ENCODE assay signal across 33 cellular contexts in the genomic region with DNA sequence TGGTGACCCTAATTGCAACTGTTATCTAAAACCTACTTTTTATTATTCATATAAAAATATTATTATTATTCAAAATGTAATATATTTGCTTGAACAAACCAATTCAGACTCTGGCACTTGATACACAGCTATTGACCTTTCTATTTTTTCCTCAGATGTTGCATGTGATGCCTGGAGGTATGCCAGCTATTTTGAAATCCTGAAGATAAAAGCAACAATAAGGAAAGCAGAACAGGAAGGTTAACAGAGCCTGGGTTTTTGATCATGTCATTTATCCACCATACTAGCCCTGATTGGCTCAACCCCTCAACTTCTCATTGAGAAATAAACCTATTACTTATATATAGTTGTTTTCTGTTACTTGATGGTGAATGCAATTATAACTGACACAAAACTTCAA.
DNase-seq lines count a peak whose midpoint lies in the region; ATAC-seq, FAIRE-seq and TF ChIP-seq lines count a peak whose summit lies in the region.
"Had no signal": no experiment of that assay in that cellular context is flagged by ENCODE, and none has a peak within 500 bp of the region (broad histone marks: within the 10 kb centered on the region; RNA-seq: fewer than 3 reads in every experiment).

No MANE protein-coding gene starts in this region.

- H3F3A ChIP-seq in smooth muscle cell (ENCODE audit: low read depth), result no peaks in the 10 kb centered on the region

- H3K4me3 ChIP-seq in endothelial cell of umbilical vein (replicated peaks in 1 of 3; ENCODE audit: insufficient read depth in 1 of 3, low read depth in 1 of 3, low read length in 3 of 3) (no peak overlapping the region), left lung (no peak overlapping the region), smooth muscle cell (no peak overlapping the region)
- H3K4me3 ChIP-seq: esophagus squamous epithelium, sigmoid colon, SJSA1, upper lobe of right lung had no signal

- intact Hi-C loops in endothelial cell of umbilical vein (cut with micrococcal nuclease) (no loop called here), left lung (cut with DNase I) (no loop called here), Right ventricle myocardium superior (cut with DNase I) (no loop called here)

- POLR2A ChIA-PET in endothelial cell of umbilical vein (lab: Charles Lee), result no interaction called here

- H3K9me3 ChIP-seq in endothelial cell of umbilical vein (replicated peaks; ENCODE audit: control insufficient read depth, insufficient read depth, low read length) (no peaks in the 10 kb centered on the region), left lung (no peaks in the 10 kb centered on the region), smooth muscle cell (replicated peaks; ENCODE audit: low read depth) (no peaks in the 10 kb centered on the region)
- H3K9me3 ChIP-seq: esophagus squamous epithelium, sigmoid colon, SJSA1, upper lobe of right lung had no signal

- DNase-seq in NCI-H2227 treated with DMSO at 0.1 percent for 48 hours (lab: John Stamatoyannopoulos, UW), result peak; percentile 1
- no peak for DNase-seq in NCI-H2227 (lab: John Stamatoyannopoulos, UW; ENCODE audit: unreplicated experiment)
- DNase-seq in endothelial cell of umbilical vein (ENCODE audit: low read depth, low spot score), result peak; percentile 5
- DNase-seq in left lung, result no peak
- no peak for DNase-seq in smooth muscle cell (lab: John Stamatoyannopoulos, UW; ENCODE audit: unreplicated experiment)
- DNase-seq in Right ventricle myocardium superior, result no peak
- no peak for DNase-seq in GM13977 (ENCODE audit: low spot score)
- DNase-seq in HTR-8/SVneo (ENCODE audit: insufficient read length, low spot score), result no peak
- DNase-seq: activated B cell treated with CpG ODN at 0.5 μM for 24 hours; activated CD4-positive, alpha-beta T cell treated with anti-CD3 and anti-CD28 coated beads, Interleukin-2, amount 50 U/mL, for 1 hour; activated naive CD8-positive, alpha-beta T cell treated with anti-CD3 and anti-CD28 coated beads, Interleukin-2, amount 50 U/mL, for 24 hours; activated T-cell treated with anti-CD3 and anti-CD28 coated beads, Interleukin-2, amount 50 U/mL, for 72 hours; cerebellar nuclear complex; DMS79; esophagus squamous epithelium; GDM1; hypothalamus; NCI-H1436; NCI-H2081 treated with DMSO at 0.1 percent for 48 hours; NCI-H446; NCI-H774; posterior cingulate gyrus; sigmoid colon; stimulated activated CD4-positive, alpha-beta T cell treated with anti-CD3 and anti-CD28 coated beads, Interleukin-15, amount 100 ng/mL, for 24 hours; stimulated activated CD4-positive, alpha-beta T cell treated with anti-CD3 and anti-CD28 coated beads, Interleukin-4, amount 100 ng/mL, for 4 hours; substantia nigra; upper lobe of right lung had no signal

- ATAC-seq in left lung (peak; percentile 41), Right ventricle myocardium superior (ENCODE audit: poor library complexity) (no peak)
- ATAC-seq: activated naive CD8-positive, alpha-beta T cell treated with anti-CD3 and anti-CD28 coated beads, Interleukin-2, amount 50 U/mL, for 24 hours; activated T-cell treated with anti-CD3 and anti-CD28 coated beads, Interleukin-2, amount 50 U/mL, for 72 hours; HCT116; left lobe of liver; stimulated activated effector memory CD8-positive, alpha-beta T cell treated with anti-CD3 and anti-CD28 coated beads, Interleukin-12 subunit alpha, Interleukin-12 subunit beta, amount 100 ng/mL, for 72 hours; upper lobe of right lung had no signal

- CTCF ChIA-PET in endothelial cell of umbilical vein (lab: Charles Lee), result no interaction called here

- H3K9me1 ChIP-seq in endothelial cell of umbilical vein (replicated peaks; ENCODE audit: control insufficient read depth, extremely low read depth, insufficient read depth, low read length), result no peaks in the 10 kb centered on the region

- H4K20me1 ChIP-seq in endothelial cell of umbilical vein (replicated peaks; ENCODE audit: control insufficient read depth, extremely low read depth, insufficient read depth, low read length) (no peaks in the 10 kb centered on the region), smooth muscle cell (ENCODE audit: low read depth) (no peaks in the 10 kb centered on the region)

- H3K4me2 ChIP-seq in endothelial cell of umbilical vein (ENCODE audit: insufficient read depth, low read length), result no peak overlapping the region
- H3K4me2 ChIP-seq in smooth muscle cell, result peak overlapping the region; percentile 6
- H3K4me2 ChIP-seq: KMS-11 had no signal

- dilution Hi-C loops in endothelial cell of umbilical vein (cut with MboI; ENCODE audit: extremely low pct_ligation_motif_present, low sequenced_read_pairs), result no loop called here

- H3K36me3 ChIP-seq in endothelial cell of umbilical vein (ENCODE audit: control insufficient read depth in 2 of 2, extremely low read depth in 1 of 2, insufficient read depth in 2 of 2, low read length in 2 of 2) (no peaks in the 10 kb centered on the region), left lung (no peaks in the 10 kb centered on the region), smooth muscle cell (ENCODE audit: low read depth) (no peaks in the 10 kb centered on the region)
- H3K36me3 ChIP-seq: esophagus squamous epithelium, sigmoid colon, SJSA1, upper lobe of right lung had no signal

- H3K27ac ChIP-seq in endothelial cell of umbilical vein (ENCODE audit: insufficient read depth, low read depth, low read length) (no peak overlapping the region), left lung (no peak overlapping the region), smooth muscle cell (ENCODE audit: low read depth) (no peak overlapping the region)
- H3K27ac ChIP-seq: esophagus squamous epithelium, KMS-11, sigmoid colon, SJSA1, upper lobe of right lung had no signal

- H3K9ac ChIP-seq in endothelial cell of umbilical vein (replicated peaks; ENCODE audit: extremely low read depth, insufficient read depth, low read length) (no peak overlapping the region), smooth muscle cell (ENCODE audit: low read depth) (no peak overlapping the region)
- H3K9ac ChIP-seq: KMS-11 had no signal

- FAIRE-seq in endothelial cell of umbilical vein (lab: Jason Lieb, UNC) (no peak), HTR-8/SVneo (lab: Jason Lieb, UNC) (no peak)
- FAIRE-seq: A204.1 had no signal

- H3K4me1 ChIP-seq in endothelial cell of umbilical vein (ENCODE audit: control insufficient read depth, extremely low read depth, insufficient read depth, low read length), result no peaks in the 10 kb centered on the region
- no peaks in the 10 kb centered on the region for H3K4me1 ChIP-seq in left lung
- H3K4me1 ChIP-seq in smooth muscle cell (ENCODE audit: low read depth), result peaks cover 10% of the 10 kb centered on the region
- H3K4me1 ChIP-seq: esophagus squamous epithelium, sigmoid colon had no signal

- in situ Hi-C loops in GM13977 (cut with MboI; ENCODE audit: low pct_unique_long_range_greater_than_20kb, low sequenced_read_pairs, unreplicated experiment), result no loop called here

- BruUV-seq in endothelial cell of umbilical vein (replicated peaks; lab: Mats Ljungman, UMichigan), result no TSS peak

- TF ChIP-seq POLR2A in endothelial cell of umbilical vein (IDR thresholded peaks at IDR 0.05; ENCODE audit: low read depth, low read length), result no peak

- H3K79me2 ChIP-seq in endothelial cell of umbilical vein (ENCODE audit: control insufficient read depth, insufficient read depth, low read length) (no peaks in the 10 kb centered on the region), smooth muscle cell (ENCODE audit: low read depth) (no peaks in the 10 kb centered on the region)

- H3K27me3 ChIP-seq in endothelial cell of umbilical vein (ENCODE audit: control insufficient read depth in 2 of 2, insufficient read depth in 2 of 2, low read length in 2 of 2) (peaks cover 3% of the 10 kb centered on the region in 2 experiments), left lung (no peaks in the 10 kb centered on the region), smooth muscle cell (ENCODE audit: low read depth) (no peaks in the 10 kb centered on the region)
- H3K27me3 ChIP-seq: esophagus squamous epithelium, sigmoid colon, upper lobe of right lung had no signal

- no peak overlapping the region for H2AFZ ChIP-seq in endothelial cell of umbilical vein (ENCODE audit: low read depth, low read length)
- H2AFZ ChIP-seq in smooth muscle cell (ENCODE audit: low read depth), result no peak overlapping the region

- no peak for TF ChIP-seq CTCF in endothelial cell of umbilical vein (IDR thresholded peaks at IDR 0.05; ENCODE audit: extremely low read depth in 1 of 2, insufficient read depth in 1 of 2, low read depth in 1 of 2, low read length in 2 of 2)
- no peak for TF ChIP-seq CTCF in left lung (IDR thresholded peaks at IDR 0.05)
- no peak for TF ChIP-seq CTCF in smooth muscle cell (IDR thresholded peaks at IDR 0.05; ENCODE audit: borderline replicate concordance, insufficient read depth, poor library complexity, severe bottlenecking)
- no peak for TF ChIP-seq CTCF in GM13977 (IDR thresholded peaks at IDR 0.05; ENCODE audit: extremely low read depth, insufficient read depth, missing control alignments)

TF ChIP-seq in endothelial cell of umbilical vein, 7 proteins besides CTCF, POLR2A, EP300 and RAD21:
- TF ChIP-seq POLR2AphosphoS5 (IDR thresholded peaks at IDR 0.05; ENCODE audit: insufficient read depth, low read depth, low read length), result no peak
- no peak for TF ChIP-seq FOS (IDR thresholded peaks at IDR 0.05; ENCODE audit: borderline replicate concordance, insufficient read depth, low read length)
- no peak for TF ChIP-seq JUN (IDR thresholded peaks at IDR 0.05; ENCODE audit: borderline replicate concordance, insufficient read depth, insufficient read length, low read depth)
- no peak for TF ChIP-seq EZH2 (IDR thresholded peaks at IDR 0.05; ENCODE audit: borderline replicate concordance, low read depth, low read length, severe bottlenecking)
- TF ChIP-seq MYC (IDR thresholded peaks at IDR 0.05; ENCODE audit: low read depth, low read length), result no peak
- TF ChIP-seq GATA2 (IDR thresholded peaks at IDR 0.05; ENCODE audit: insufficient read depth, insufficient read length, low read depth, low read length), result no peak
- TF ChIP-seq, protein P1, sequence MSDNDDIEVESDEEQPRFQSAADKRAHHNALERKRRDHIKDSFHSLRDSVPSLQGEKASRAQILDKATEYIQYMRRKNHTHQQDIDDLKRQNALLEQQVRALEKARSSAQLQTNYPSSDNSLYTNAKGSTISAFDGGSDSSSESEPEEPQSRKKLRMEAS (IDR thresholded peaks at IDR 0.05; ENCODE audit: insufficient read depth, insufficient read length), result no peak

Comparison
In these comparisons a context has a peak if more than half of its experiments do, and no peak if none do; other contexts are left out.
1. DNase-seq: peak in NCI-H2227 treated with DMSO at 0.1 percent for 48 hours (single experiment) and endothelial cell of umbilical vein (single experiment); none in NCI-H2227 (single experiment), left lung (0 of 2), smooth muscle cell (single experiment), Right ventricle myocardium superior (single experiment), GM13977 (single experiment) and HTR-8/SVneo (single experiment).